ENCODE assay signal across 16 cellular contexts in the genomic region with DNA sequence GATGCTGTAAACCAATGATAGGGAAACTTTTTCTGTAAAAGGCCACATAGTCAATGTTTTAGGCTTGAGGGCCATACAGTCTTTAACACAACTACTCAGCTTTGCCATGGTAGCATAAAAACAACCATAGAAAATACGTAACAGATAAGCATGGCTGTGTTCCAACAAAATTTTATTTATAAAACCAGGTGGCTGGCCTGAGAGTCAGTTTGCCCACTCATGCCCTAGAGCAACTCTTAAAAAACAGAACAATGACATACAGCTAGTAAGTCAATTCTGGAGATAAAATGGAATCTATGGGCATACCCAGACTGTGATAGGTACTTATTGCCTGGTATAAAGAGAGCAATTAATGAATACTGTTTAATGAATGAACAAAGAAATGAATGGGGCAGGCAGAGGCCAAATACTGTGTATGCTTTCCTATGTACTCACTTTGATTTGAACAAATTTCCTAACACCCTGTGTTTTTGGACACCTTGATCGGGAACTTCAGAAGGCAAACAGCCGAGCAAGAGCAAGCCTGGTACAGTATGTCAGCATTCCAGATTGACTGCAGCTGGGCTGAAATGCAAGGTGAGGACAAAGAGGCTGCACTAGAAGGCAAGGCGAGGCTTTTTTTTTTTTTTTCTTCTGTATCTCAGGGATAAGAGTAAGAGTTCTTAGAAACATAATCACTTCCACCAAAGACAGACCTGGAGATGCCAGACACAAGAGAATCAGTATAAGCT.
"Had no signal": no experiment of that assay in that cellular context is flagged by ENCODE, and none has a peak within 500 bp of the region (broad histone marks: within the 10 kb centered on the region; RNA-seq: fewer than 3 reads in every experiment).

No MANE protein-coding gene starts in this region.

- H3K9me3 Mint-ChIP-seq: activated T-cell treated with anti-CD3 and anti-CD28 coated beads, Interleukin-2, amount 50 U/mL, for 24 hours; memory B cell; natural killer cell; stimulated activated memory B cell treated with anti-CD40 and anti-IgM and Interleukin-4, amounts not matched to agents 10 μg/mL and 1 μg/mL and 100 μg/mL, for 72 hours had no signal

- H3K27ac ChIP-seq: brain microvascular endothelial cell, right lobe of liver, tibial nerve had no signal

- H3K4me3 Mint-ChIP-seq: activated CD8-positive, alpha-beta memory T cell treated with anti-CD3 and anti-CD28 coated beads, Interleukin-2, amount 10 ng/mL, durations not matched to agents 7 days and 5 days; activated naive CD8-positive, alpha-beta T cell; activated T-cell treated with anti-CD3 and anti-CD28 coated beads, Interleukin-2, amount 50 U/mL, for 24 hours; memory B cell; natural killer cell; stimulated activated memory B cell treated with anti-CD40 and anti-IgM and Interleukin-4, amounts not matched to agents 10 μg/mL and 1 μg/mL and 100 μg/mL, for 72 hours had no signal

- H3K27ac Mint-ChIP-seq: activated CD8-positive, alpha-beta memory T cell treated with anti-CD3 and anti-CD28 coated beads, Interleukin-2, amount 10 ng/mL, durations not matched to agents 7 days and 5 days; activated naive CD8-positive, alpha-beta T cell; activated T-cell treated with anti-CD3 and anti-CD28 coated beads, Interleukin-2, amount 50 U/mL, for 24 hours; memory B cell; natural killer cell; progenitor cell of endocrine pancreas; stimulated activated memory B cell treated with anti-CD40 and anti-IgM and Interleukin-4, amounts not matched to agents 10 μg/mL and 1 μg/mL and 100 μg/mL, for 72 hours had no signal

- DNase-seq: activated CD4-positive, alpha-beta T cell treated with anti-CD3 and anti-CD28 coated beads for 1 hour; activated CD4-positive, alpha-beta T cell treated with anti-CD3 and anti-CD28 coated beads, Interleukin-2, amount 50 U/mL, for 48 hours; activated CD8-positive, alpha-beta memory T cell treated with anti-CD3 and anti-CD28 coated beads, Interleukin-2, amount 10 ng/mL, durations not matched to agents 7 days and 5 days; activated effector memory CD4-positive, alpha-beta T cell treated with anti-CD3 and anti-CD28 coated beads, Interleukin-2, amount 50 U/mL, for 16 hours; activated T-cell treated with anti-CD3 and anti-CD28 coated beads, Interleukin-2, amount 50 U/mL, for 24 hours; amygdala; brain microvascular endothelial cell; hypothalamus; natural killer cell; nucleus accumbens; right lobe of liver had no signal

- ATAC-seq: activated CD8-positive, alpha-beta memory T cell treated with anti-CD3 and anti-CD28 coated beads, Interleukin-2, amount 10 ng/mL, durations not matched to agents 7 days and 5 days; natural killer cell; right lobe of liver; stimulated activated memory B cell treated with anti-CD40 and anti-IgM and Interleukin-4, amounts not matched to agents 10 μg/mL and 1 μg/mL and 100 μg/mL, for 72 hours had no signal

- H3K36me3 ChIP-seq: brain microvascular endothelial cell, right lobe of liver, tibial nerve had no signal

- H3K27me3 ChIP-seq: brain microvascular endothelial cell, right lobe of liver, tibial nerve had no signal

- H3K36me3 Mint-ChIP-seq: activated CD8-positive, alpha-beta memory T cell treated with anti-CD3 and anti-CD28 coated beads, Interleukin-2, amount 10 ng/mL, durations not matched to agents 7 days and 5 days; activated naive CD8-positive, alpha-beta T cell; memory B cell; natural killer cell; stimulated activated memory B cell treated with anti-CD40 and anti-IgM and Interleukin-4, amounts not matched to agents 10 μg/mL and 1 μg/mL and 100 μg/mL, for 72 hours had no signal

- H3K4me1 Mint-ChIP-seq: activated CD8-positive, alpha-beta memory T cell treated with anti-CD3 and anti-CD28 coated beads, Interleukin-2, amount 10 ng/mL, durations not matched to agents 7 days and 5 days; memory B cell; natural killer cell; stimulated activated memory B cell treated with anti-CD40 and anti-IgM and Interleukin-4, amounts not matched to agents 10 μg/mL and 1 μg/mL and 100 μg/mL, for 72 hours had no signal

- H3K4me3 ChIP-seq: right lobe of liver, tibial nerve had no signal

- H3K9me3 ChIP-seq: right lobe of liver, tibial nerve had no signal

- H3K27me3 Mint-ChIP-seq: activated naive CD8-positive, alpha-beta T cell; memory B cell; progenitor cell of endocrine pancreas had no signal

- H3K4me1 ChIP-seq: right lobe of liver, tibial nerve had no signal
